In genomic region chr1:234600418-234601216, GRCh38 we compare ENCODE assay signal across 8 cellular contexts. TPM values are rescaled to one million over a fixed set of nuclear protein-coding genes. Genes with fewer than 3 reads are reported as not detected.
A peak's percentile ranks its signal among the peaks of the same experiment; 100 is the strongest.
DNase-seq lines count a peak whose midpoint lies in the region; ATAC-seq and TF ChIP-seq lines count a peak whose summit lies in the region.

No MANE protein-coding gene starts in this region.

- no peaks in the 10 kb centered on the region for H3K27me3 ChIP-seq in ascending aorta
- no peaks in the 10 kb centered on the region for H3K27me3 ChIP-seq in iPS-20b (ENCODE audit: insufficient read depth, low read length)

- ATAC-seq in GM18517 (IDR thresholded peaks at IDR 0.05; ENCODE audit: unreplicated experiment) = peak; percentile 9
- ATAC-seq in activated CD4-positive, CD25-positive, alpha-beta regulatory T cell treated with anti-CD3 and anti-CD28 coated beads, Interleukin-2, amount 50 U/mL, for 24 hours = no peak

- no peaks in the 10 kb centered on the region for H3K9me3 ChIP-seq in ascending aorta
- no peaks in the 10 kb centered on the region for H3K9me3 ChIP-seq in iPS-20b (ENCODE audit: insufficient read depth, low read depth, low read length)

- H3K9ac ChIP-seq in iPS-20b (ENCODE audit: low read depth, low read length) = peak overlapping the region; percentile 59; the same call in 1 of the 2 replicates

- intact Hi-C loops in ascending aorta (cut with DNase I) = loop anchor here (1.0 kb wide), 1 partner anchor 101 kb away; no protein-coding TSS in a partner anchor

- TF ChIP-seq CTCF in AG09309 (IDR thresholded peaks at IDR 0.05; ENCODE audit: control insufficient read depth, insufficient read depth, low read depth, low read length, missing control alignments) = no peak
- no peak for TF ChIP-seq CTCF in ascending aorta (IDR thresholded peaks at IDR 0.05)

- no peak for DNase-seq in AG09309 (ENCODE audit: low read depth)
- peak; percentile 86 for DNase-seq in NCI-H1092 treated with DMSO at 0.1 percent for 48 hours (lab: John Stamatoyannopoulos, UW)
- DNase-seq in ascending aorta (ENCODE audit: low spot score in 2 of 2) = no peak
- DNase-seq in NCI-H1048 (lab: John Stamatoyannopoulos, UW) = no peak

- H3K4me3 ChIP-seq in AG09309 (ENCODE audit: control insufficient read depth, low read depth, low read length) = peak overlapping the region; percentile 40
- H3K4me3 ChIP-seq in ascending aorta = peak overlapping the region; percentile 49 to 57
- H3K4me3 ChIP-seq in iPS-20b (ENCODE audit: low read length) = peak overlapping the region; percentile 52
- H3K4me3 ChIP-seq in skin epidermis = peak overlapping the region; percentile 44 to 61 (median 55)

- H3K27ac ChIP-seq in ascending aorta (peak overlapping the region; percentile 96 to 99), iPS-20b (ENCODE audit: low read length) (no peak overlapping the region), skin epidermis (peak overlapping the region in 20 of 21 experiments; percentile 90 to 100 (median 96))

- no peaks in the 10 kb centered on the region for H3K36me3 ChIP-seq in ascending aorta
- H3K36me3 ChIP-seq in iPS-20b (ENCODE audit: insufficient read depth, low read depth, low read length) = peaks cover 24% of the 10 kb centered on the region; the same call in 1 of the 2 replicates

- H3K4me1 ChIP-seq in ascending aorta = peaks cover 11 to 40% of the 10 kb centered on the region in 2 donors
- peaks cover 53% of the 10 kb centered on the region for H3K4me1 ChIP-seq in iPS-20b (ENCODE audit: insufficient read depth, low read length)

RNA-seq across cellular contexts. Expression of gene IRF2BP2, which starts 9.4 kb away (rescaled TPM):
- total RNA-seq in ascending aorta = 80.0 TPM
